8 cellular contexts compared by ENCODE assay signal in genomic region chr1:3625151-3625907, GRCh38. TPM values are rescaled to one million over a fixed set of nuclear protein-coding genes. Genes with fewer than 3 reads are reported as not detected.
A peak's percentile ranks its signal among the peaks of the same experiment; 100 is the strongest.
DNase-seq lines count a peak whose midpoint lies in the region; ATAC-seq, FAIRE-seq and TF ChIP-seq lines count a peak whose summit lies in the region.

No MANE protein-coding gene starts in this region.

- TF ChIP-seq EP300 in A549 (IDR thresholded peaks at IDR 0.05) (no peak), upper lobe of left lung (IDR thresholded peaks at IDR 0.05) (no peak)

- peak overlapping the region; percentile 84 for H3K56ac ChIP-seq in mesendoderm (ENCODE audit: low read length)

- TF ChIP-seq POLR2A in A549 (IDR thresholded peaks at IDR 0.05; ENCODE audit: low read length) (no peak), upper lobe of left lung (IDR thresholded peaks at IDR 0.05) (no peak)

- H3K4me1 ChIP-seq in A549, result peaks cover 6% of the 10 kb centered on the region; the same call in 1 of the 3 replicates
- peaks cover 3% of the 10 kb centered on the region for H3K4me1 ChIP-seq in mesendoderm (ENCODE audit: control insufficient read depth, low read depth, low read length)
- peaks cover 24 to 33% (median 28%) of the 10 kb centered on the region in 4 donors for H3K4me1 ChIP-seq in upper lobe of left lung

- peaks cover 3% of the 10 kb centered on the region for H3K79me1 ChIP-seq in mesendoderm (ENCODE audit: low read length)

- peak overlapping the region; percentile 92 for H3K27ac Mint-ChIP-seq in T-helper 17 cell

- DNase-seq in A549 (ENCODE audit: low read depth in 1 of 2, low spot score in 1 of 2) (peak; percentile 36 to 37), T-helper 17 cell (peak in 1 of 3 donors; percentile 24), mesendoderm (peak; percentile 75), upper lobe of left lung (peak in 1 of 2 donors; percentile 88), cerebellar nuclear complex (lab: John Stamatoyannopoulos, UW) (no peak)
- peak; percentile 33 for DNase-seq in effector CD4-positive, alpha-beta T cell

- H2AK5ac ChIP-seq in mesendoderm (ENCODE audit: low read length), result no peak overlapping the region

- ATAC-seq in A549 (peak; percentile 44 to 54; a peak in 5 of 6 replicates), GM18868 (IDR thresholded peaks at IDR 0.05; ENCODE audit: unreplicated experiment) (peak; percentile 6), HG03460 (IDR thresholded peaks at IDR 0.05; ENCODE audit: unreplicated experiment) (peak; percentile 10), T-helper 17 cell (peak; percentile 24), upper lobe of left lung (ENCODE audit: low FRiP score in 2 of 2) (peak in 1 of 2 donors; percentile 34)

- WGBS in A549 (ENCODE audit: missing lambda C conversion rate), result 26% methylated on average over 8 of the region's 71 CpGs
- WGBS in mesendoderm (ENCODE audit: extremely low coverage, insufficient coverage, low lambda C conversion rate), result no CpG with 5 or more reads among the region's 71 CpGs
- 9 to 41% methylated on average over 3 to 22 of the region's 71 CpGs for WGBS in upper lobe of left lung, 2 donors

- TF ChIP-seq CTCF in A549 (IDR thresholded peaks at IDR 0.05) (no peak), upper lobe of left lung (IDR thresholded peaks at IDR 0.05) (no peak)

- H3K9me3 ChIP-seq in A549 (no peaks in the 10 kb centered on the region), T-helper 17 cell (ENCODE audit: control insufficient read depth, low read length, poor library complexity, severe bottlenecking) (no peaks in the 10 kb centered on the region), upper lobe of left lung (no peaks in the 10 kb centered on the region)

- H3K36me3 Mint-ChIP-seq in T-helper 17 cell (ENCODE audit: low read depth), result no peaks in the 10 kb centered on the region

- no peak overlapping the region for H2BK15ac ChIP-seq in mesendoderm (replicated peaks; ENCODE audit: low read depth)

- CTCF ChIA-PET in A549 (lab: Yijun Ruan, JAX), result interaction anchor here (7.0 kb wide), 1 partner anchor 173 kb away, joined by 102 read pairs; no protein-coding TSS in a partner anchor

- H3K27me3 ChIP-seq in mesendoderm (ENCODE audit: insufficient read depth, low read length, poor library complexity) (no peaks in the 10 kb centered on the region), upper lobe of left lung (no peaks in the 10 kb centered on the region)

- H4K8ac ChIP-seq in mesendoderm (ENCODE audit: low read depth, low read length), result no peak overlapping the region

- peak overlapping the region; percentile 24 for H3K23ac ChIP-seq in mesendoderm (ENCODE audit: low read length)

- H3K4ac ChIP-seq in mesendoderm (ENCODE audit: low read depth, low read length), result no peak overlapping the region

- TF ChIP-seq RAD21 in A549 (conservative IDR thresholded peaks at IDR 0.05 in 1 of 2, IDR thresholded peaks at IDR 0.05 in 1 of 2), result no peak

- H3K4me3 Mint-ChIP-seq in T-helper 17 cell, result peak overlapping the region; percentile 99

- H3K27ac ChIP-seq in A549, result peak overlapping the region; percentile 86 to 96
- H3K27ac ChIP-seq in mesendoderm (ENCODE audit: low read depth, low read length), result no peak overlapping the region
- H3K27ac ChIP-seq in upper lobe of left lung, result peak overlapping the region; percentile 81 to 93 (median 87)

- no peak for FAIRE-seq in A549 (lab: Jason Lieb, UNC)

- no peaks in the 10 kb centered on the region for H3K36me3 ChIP-seq in mesendoderm (ENCODE audit: control insufficient read depth, insufficient read depth, low read length)
- H3K36me3 ChIP-seq in upper lobe of left lung, result peaks cover 7 to 32% (median 30%) of the 10 kb centered on the region in 4 donors

- H3K79me2 ChIP-seq in mesendoderm (ENCODE audit: control insufficient read depth, insufficient read depth, low read length), result no peaks in the 10 kb centered on the region

- H3K18ac ChIP-seq in mesendoderm (ENCODE audit: low read length), result peak overlapping the region; percentile 33

- no peak overlapping the region for H2BK120ac ChIP-seq in mesendoderm (ENCODE audit: low read depth, low read length)

- H3K4me2 ChIP-seq in A549 (peak overlapping the region; percentile 87), mesendoderm (ENCODE audit: low read length) (peak overlapping the region; percentile 81)

- H4K5ac ChIP-seq in mesendoderm (ENCODE audit: low read length), result no peak overlapping the region

- H3K4me3 ChIP-seq in A549, result peak overlapping the region; percentile 92
- H3K4me3 ChIP-seq in mesendoderm (ENCODE audit: low read length), result peak overlapping the region; percentile 68
- H3K4me3 ChIP-seq in upper lobe of left lung, result peak overlapping the region; percentile 66 to 100 (median 92)

- no peaks in the 10 kb centered on the region for H3K27me3 Mint-ChIP-seq in T-helper 17 cell

- H3K9ac ChIP-seq in mesendoderm (ENCODE audit: low read length), result peak overlapping the region; percentile 85

- H2BK5ac ChIP-seq in mesendoderm (ENCODE audit: low read length), result no peak overlapping the region

- POLR2A ChIA-PET in A549 (lab: Yijun Ruan, JAX), result no interaction called here

- peaks cover 34% of the 10 kb centered on the region for H3K4me1 Mint-ChIP-seq in T-helper 17 cell

TF ChIP-seq in A549, 52 proteins besides CTCF, POLR2A, EP300 and RAD21:
- TF ChIP-seq TFCP2L1 (CRISPR knock-in tag; IDR thresholded peaks at IDR 0.05) (no peak), ZFP36 (IDR thresholded peaks at IDR 0.05; ENCODE audit: borderline replicate concordance, partially characterized antibody) (no peak), HDAC2 (IDR thresholded peaks at IDR 0.05) (no peak), CBX2 (IDR thresholded peaks at IDR 0.05; ENCODE audit: borderline replicate concordance, low read depth) (no peak), RCOR1 (IDR thresholded peaks at IDR 0.05; ENCODE audit: low read depth, low read length) (no peak), SREBF2 (IDR thresholded peaks at IDR 0.05) (no peak), ATOH8 (CRISPR knock-in tag; IDR thresholded peaks at IDR 0.05; ENCODE audit: low read depth) (no peak), SMC3 (IDR thresholded peaks at IDR 0.05) (no peak), CBX8 (IDR thresholded peaks at IDR 0.05) (no peak), ESRRA (IDR thresholded peaks at IDR 0.05; ENCODE audit: borderline replicate concordance, low read length) (no peak), MAFK (IDR thresholded peaks at IDR 0.05; ENCODE audit: partially characterized antibody) (no peak), CHD2 (IDR thresholded peaks at IDR 0.05; ENCODE audit: low read length, partially characterized antibody) (no peak), NR3C1 (IDR thresholded peaks at IDR 0.05) (no peak), HES2 (IDR thresholded peaks at IDR 0.05) (no peak), RNF2 (IDR thresholded peaks at IDR 0.05; ENCODE audit: borderline replicate concordance, low read depth) (no peak)

RNA-seq across cellular contexts. Expression of gene TPRG1L, which starts 0.5 kb away (rescaled TPM):
- polyA plus RNA-seq in A549 (2011; rRNA removed), result 13.1 and 15.8 TPM in 2 replicates
- 11.4 and 14.6 TPM in 2 replicates for polyA plus RNA-seq in A549 (2012; cell fraction: cytosol; rRNA removed)
- polyA plus RNA-seq in A549 (2012; cell fraction: nucleus; rRNA removed), result 6.2 and 7.1 TPM in 2 replicates
- polyA plus RNA-seq in A549 (2017; fragmentation: RNase III; extraction: RNeasy Plus Mini Kit Qiagen cat#74134 plus additional on column Dnase treatment), result 18.4 to 20.1 TPM (median 18.7 TPM) in 3 replicates
- polyA minus RNA-seq in A549 (2011; rRNA and poly(A)+ RNA removed), result 13.8 and 18.7 TPM in 2 replicates
- 10 to 100 TPM; 30.3 to 34.9 TPM for total RNA-seq in T-helper 17 cell
- polyA plus RNA-seq in mesendoderm (2013, experiment 1 of 2), result 13.7 TPM
- 13.4 TPM for polyA plus RNA-seq in mesendoderm (2013, experiment 2 of 2)
- 10 to 100 TPM; 16.6 to 48.3 (median 40.2) TPM for total RNA-seq in upper lobe of left lung

RNA-seq across cellular contexts. Expression of gene MEGF6, which starts 14.0 kb away (rescaled TPM):
- polyA plus RNA-seq in A549 (2011; rRNA removed) (0.66 and 0.82 TPM in 2 replicates), A549 (2017; fragmentation: RNase III; extraction: RNeasy Plus Mini Kit Qiagen cat#74134 plus additional on column Dnase treatment) (10.2 to 13.7 TPM (median 12.7 TPM) in 3 replicates)
- polyA plus RNA-seq in A549 (2012; cell fraction: cytosol; rRNA removed), result 2.3 and 3.2 TPM in 2 replicates
- 23.8 and 39.3 TPM in 2 replicates for polyA plus RNA-seq in A549 (2012; cell fraction: nucleus; rRNA removed)
- 0.39 and 0.41 TPM in 2 replicates for polyA minus RNA-seq in A549 (2011; rRNA and poly(A)+ RNA removed)
- total RNA-seq in T-helper 17 cell (10 to 100 TPM; 63.1 to 63.8 TPM), upper lobe of left lung (100 to 1,000 TPM in 1 of 6 donors, 10 to 100 TPM in 5; 23.8 to 128 (median 83.5) TPM)
- 2.2 TPM for polyA plus RNA-seq in mesendoderm (2013, experiment 1 of 2)
- polyA plus RNA-seq in mesendoderm (2013, experiment 2 of 2), result 1.7 TPM

RNA-seq across cellular contexts. Expression of gene WRAP73, which starts 24.6 kb away (rescaled TPM):
- 16.1 and 18.4 TPM in 2 replicates for polyA plus RNA-seq in A549 (2011; rRNA removed)
- polyA plus RNA-seq in A549 (2012; cell fraction: cytosol; rRNA removed), result 26.9 and 35.9 TPM in 2 replicates
- polyA plus RNA-seq in A549 (2012; cell fraction: nucleus; rRNA removed), result 64.5 and 65.1 TPM in 2 replicates
- 12.1 to 15.4 TPM (median 12.9 TPM) in 3 replicates for polyA plus RNA-seq in A549 (2017; fragmentation: RNase III; extraction: RNeasy Plus Mini Kit Qiagen cat#74134 plus additional on column Dnase treatment)
- polyA minus RNA-seq in A549 (2011; rRNA and poly(A)+ RNA removed), result 16.7 and 26.1 TPM in 2 replicates
- 10 to 100 TPM; 24.8 to 25.9 TPM for total RNA-seq in T-helper 17 cell
- 13.8 TPM for polyA plus RNA-seq in mesendoderm (2013, experiment 1 of 2)
- 13.7 TPM for polyA plus RNA-seq in mesendoderm (2013, experiment 2 of 2)
- 10 to 100 TPM; 14.0 to 33.5 (median 19.9) TPM for total RNA-seq in upper lobe of left lung

RNA-seq across cellular contexts. Expression of gene TP73, which starts 27.0 kb away (rescaled TPM):
- 0.01 TPM in 1 of 2 replicates, not detected in the other for polyA plus RNA-seq in A549 (2011; rRNA removed)
- 0.11 and 0.21 TPM in 2 replicates for polyA plus RNA-seq in A549 (2012; cell fraction: cytosol; rRNA removed)
- 0.40 and 0.46 TPM in 2 replicates for polyA plus RNA-seq in A549 (2012; cell fraction: nucleus; rRNA removed)
- polyA plus RNA-seq in A549 (2017; fragmentation: RNase III; extraction: RNeasy Plus Mini Kit Qiagen cat#74134 plus additional on column Dnase treatment), result 0.09 to 0.25 TPM (median 0.16 TPM) in 3 replicates
- polyA minus RNA-seq in A549 (2011; rRNA and poly(A)+ RNA removed), result 0.04 TPM in 1 of 2 replicates, not detected in the other
- under 1 TPM in 1 of 2 donors, not detected in 1; 0.31 TPM for total RNA-seq in T-helper 17 cell
- 0.73 TPM for polyA plus RNA-seq in mesendoderm (2013, experiment 1 of 2)
- 0.73 TPM for polyA plus RNA-seq in mesendoderm (2013, experiment 2 of 2)
- total RNA-seq in upper lobe of left lung, result 1 to 10 TPM in 5 of 6 donors, under 1 TPM in 1; 0.77 to 9.8 (median 4.1) TPM

Comparison
In these comparisons a context has a peak if more than half of its experiments do, and no peak if none do; other contexts are left out.
1. DNase-seq: peak in A549 (2 of 2), effector CD4-positive, alpha-beta T cell (single experiment) and mesendoderm (single experiment); none in cerebellar nuclear complex (0 of 2).
2. Peak in every context shown above with its lines, with median percentiles within 50 percentile points of each other: H3K4me3 ChIP-seq.